ENCODE assay signal across 14 cellular contexts in the genomic region with DNA sequence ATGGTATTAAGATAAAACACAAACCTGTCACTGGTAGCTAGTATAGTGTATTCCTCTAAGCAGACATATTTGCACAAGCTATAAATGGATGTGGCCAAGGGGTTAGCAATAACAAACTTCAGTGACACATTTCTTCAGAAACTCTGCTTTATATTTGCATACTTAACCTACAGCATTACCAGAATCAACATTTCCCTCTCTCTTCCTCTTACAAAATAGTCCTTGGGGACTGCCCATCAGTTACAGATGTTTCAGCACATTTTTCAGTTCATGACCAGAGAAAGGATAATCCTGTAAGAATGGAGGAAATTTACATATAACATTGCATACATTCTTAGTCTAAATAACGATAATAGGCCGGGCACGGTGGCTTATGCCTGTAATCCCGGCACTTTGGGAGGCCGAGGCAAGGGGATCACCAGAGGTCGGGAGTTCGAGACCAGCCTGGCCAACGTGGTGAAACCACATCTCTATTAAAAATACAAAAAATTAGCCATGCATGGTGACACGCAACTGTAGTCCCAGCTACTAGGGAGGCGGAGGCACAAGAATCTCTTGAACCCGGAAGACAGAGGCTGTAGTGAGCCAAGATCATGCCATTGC. TPM values are rescaled to one million over a fixed set of nuclear protein-coding genes. Genes with fewer than 3 reads are reported as not detected.
DNase-seq lines count a peak whose midpoint lies in the region; ATAC-seq, FAIRE-seq and TF ChIP-seq lines count a peak whose summit lies in the region.
"Had no signal": no experiment of that assay in that cellular context is flagged by ENCODE, and none has a peak within 500 bp of the region (broad histone marks: within the 10 kb centered on the region; RNA-seq: fewer than 3 reads in every experiment).

No MANE protein-coding gene starts in this region.

- peaks cover 2% of the 10 kb centered on the region for H3K9me3 Mint-ChIP-seq in activated naive CD8-positive, alpha-beta T cell treated with anti-CD3 and anti-CD28 coated beads for 36 hours

- TF ChIP-seq EP300 in GM12878 (IDR thresholded peaks at IDR 0.05; ENCODE audit: borderline replicate concordance in 1 of 2, control insufficient read depth in 1 of 2, low read depth in 2 of 2, low read length in 2 of 2): peak; percentile 95 to 98

- H3K36me3 ChIP-seq in GM12878 (ENCODE audit: control insufficient read depth in 2 of 2, insufficient read depth in 2 of 2, low read length in 1 of 2) (no peaks in the 10 kb centered on the region), heart right ventricle (no peaks in the 10 kb centered on the region)

- peaks cover 21% of the 10 kb centered on the region; the same call in 1 of the 2 replicates for H3K4me1 ChIP-seq in GM12878 (ENCODE audit: control insufficient read depth, insufficient read depth, low read length)
- no peaks in the 10 kb centered on the region for H3K4me1 ChIP-seq in heart right ventricle

- SMC1A ChIA-PET in GM12878 (lab: Charles Lee; ENCODE audit: uncharacterized antibody, unreplicated experiment): interaction anchor here (0.7 to 3.0 kb wide), 12 partner anchors 9 to 179 kb away, joined by 3 to 15 read pairs (median 4); no protein-coding TSS in a partner anchor

- no peak for TF ChIP-seq POLR2A in GM12878 (IDR thresholded peaks at IDR 0.05; ENCODE audit: low read depth, low read length)
- no peak for TF ChIP-seq POLR2A in erythroblast (IDR thresholded peaks at IDR 0.05; ENCODE audit: low read length)

- H3K27ac ChIP-seq in GM12878 (ENCODE audit: control insufficient read depth, insufficient read depth) (peak overlapping the region; percentile 98), heart right ventricle (no peak overlapping the region)
- H3K27ac ChIP-seq: skin epidermis had no signal

- no peak overlapping the region for H3K4me3 Mint-ChIP-seq in activated naive CD8-positive, alpha-beta T cell treated with anti-CD3 and anti-CD28 coated beads for 36 hours
- H3K4me3 Mint-ChIP-seq: activated CD8-positive, alpha-beta T cell treated with anti-CD3 and anti-CD28 coated beads for 36 hours; CD8-positive, alpha-beta memory T cell had no signal

- POLR2A ChIA-PET in GM12878 (lab: Charles Lee): no interaction called here

- ATAC-seq in GM18502 (IDR thresholded peaks at IDR 0.05; ENCODE audit: poor library complexity, unreplicated experiment) (peak; percentile 95), HG03039 (IDR thresholded peaks at IDR 0.05; ENCODE audit: unreplicated experiment) (peak; percentile 96), GM12878 (peak; percentile 97), heart right ventricle (no peak)
- ATAC-seq: activated CD8-positive, alpha-beta T cell treated with anti-CD3 and anti-CD28 coated beads for 36 hours had no signal

- TF ChIP-seq CTCF in GM20000 (IDR thresholded peaks at IDR 0.05; ENCODE audit: extremely low read depth, missing control alignments) (no peak), GM12878 (IDR thresholded peaks at IDR 0.05 in 2 of 3, conservative IDR thresholded peaks at IDR 0.05 in 1 of 3; ENCODE audit: control insufficient read depth in 2 of 3, extremely low read depth in 1 of 3, insufficient read depth in 1 of 3, low read depth in 3 of 3, low read length in 3 of 3) (no peak), heart right ventricle (IDR thresholded peaks at IDR 0.05) (no peak)

- H3K9me3 ChIP-seq in GM12878 (replicated peaks; ENCODE audit: control insufficient read depth, insufficient read depth, low read length): peaks cover 5% of the 10 kb centered on the region; the same call in 1 of the 3 replicates
- peaks cover 0 to 14% (median 0%) of the 10 kb centered on the region in 11 donors for H3K9me3 ChIP-seq in heart right ventricle

- intact Hi-C loops in GM12878 (cut with micrococcal nuclease; ENCODE audit: unreplicated experiment): loop anchor here (2.0 kb wide), 3 partner anchors 26 to 276 kb away; a partner anchor contains a TSS
- intact Hi-C loops in heart right ventricle (cut with DNase I): no loop called here

- H3K4me3 ChIP-seq in GM12878 (peak overlapping the region; percentile 25; the same call in 1 of the 2 replicates), heart right ventricle (no peak overlapping the region)
- H3K4me3 ChIP-seq: skin epidermis had no signal

- peaks cover 2% of the 10 kb centered on the region for H3K4me1 Mint-ChIP-seq in activated naive CD8-positive, alpha-beta T cell treated with anti-CD3 and anti-CD28 coated beads for 36 hours
- H3K4me1 Mint-ChIP-seq: CD8-positive, alpha-beta memory T cell had no signal

- no TSS peak for BruUV-seq in GM12878 (replicated peaks; lab: Mats Ljungman, UMichigan)

- H3K36me3 Mint-ChIP-seq in activated naive CD8-positive, alpha-beta T cell treated with anti-CD3 and anti-CD28 coated beads for 36 hours: peaks cover 3% of the 10 kb centered on the region

- H3K27ac Mint-ChIP-seq in activated naive CD8-positive, alpha-beta T cell treated with anti-CD3 and anti-CD28 coated beads for 36 hours: no peak overlapping the region
- H3K27ac Mint-ChIP-seq: activated CD8-positive, alpha-beta T cell treated with anti-CD3 and anti-CD28 coated beads for 36 hours; CD8-positive, alpha-beta memory T cell had no signal

- H4K20me1 ChIP-seq in GM12878 (ENCODE audit: control insufficient read depth, insufficient read depth): no peaks in the 10 kb centered on the region

- TF ChIP-seq RAD21 in GM12878 (IDR thresholded peaks at IDR 0.05; ENCODE audit: insufficient read depth, low read depth, low read length): no peak

- FAIRE-seq in GM12878 (lab: Jason Lieb, UNC): peak; percentile 88
- FAIRE-seq: astrocyte had no signal

- CTCF ChIA-PET in GM12878 (lab: Yijun Ruan, JAX): interaction anchor here (1.0 to 2.1 kb wide), 5 partner anchors 39 to 201 kb away, joined by 3 to 5 read pairs (median 3); a partner anchor contains a TSS

- H2AFZ ChIP-seq in GM12878 (ENCODE audit: control insufficient read depth, low read depth, low read length): 0 out of 2 replicates have a peak overlapping the region, but pooled peaks have one; percentile 64

- peak overlapping the region; percentile 78 for H3K4me2 ChIP-seq in GM12878 (ENCODE audit: control insufficient read depth, insufficient read depth)

- whole genome bisulfite sequencing in GM12878 (ENCODE audit: insufficient coverage, insufficient replicate concordance, low lambda C conversion rate, missing lambda C conversion rate): 2% methylated on average over 11 of the region's 11 CpGs
- 92 to 93% methylated on average over 11 of the region's 11 CpGs for WGBS in heart right ventricle, 2 donors

- peaks cover 2% of the 10 kb centered on the region; the same call in 1 of the 2 replicates for H3K79me2 ChIP-seq in GM12878 (ENCODE audit: control insufficient read depth, insufficient read depth, low read length)

- in situ Hi-C loops in GM12878 (cut with MboI) (no loop called here), G401 (cut with HindIII; ENCODE audit: low sequenced_read_pairs) (no loop called here)

- no peaks in the 10 kb centered on the region for H3K27me3 ChIP-seq in GM12878 (replicated peaks in 1 of 2; ENCODE audit: control insufficient read depth in 2 of 2, insufficient read depth in 2 of 2, low read length in 1 of 2)
- peaks cover 0 to 3% (median 0%) of the 10 kb centered on the region in 7 donors for H3K27me3 ChIP-seq in heart right ventricle

- H3K9ac ChIP-seq in GM12878 (ENCODE audit: control insufficient read depth, insufficient read depth, low read length): peak overlapping the region; percentile 59

- RAD21 ChIA-PET in GM12878 (lab: Charles Lee; ENCODE audit: unreplicated experiment): interaction anchor here (0.7 to 1.9 kb wide), 11 partner anchors 9 to 179 kb away, joined by 3 to 10 read pairs (median 3); a partner anchor contains a TSS

- no peaks in the 10 kb centered on the region for H3K27me3 Mint-ChIP-seq in activated naive CD8-positive, alpha-beta T cell treated with anti-CD3 and anti-CD28 coated beads for 36 hours
- H3K27me3 Mint-ChIP-seq: activated CD8-positive, alpha-beta T cell treated with anti-CD3 and anti-CD28 coated beads for 36 hours had no signal

- DNase-seq in GM20000 (ENCODE audit: low spot score): peak; percentile 76
- DNase-seq in GM12878 (ENCODE audit: low read depth, low spot score): peak; percentile 96
- DNase-seq in heart right ventricle: no peak
- no peak for DNase-seq in G401 (ENCODE audit: low spot score)
- no peak for DNase-seq in erythroblast (lab: John Stamatoyannopoulos, UW)
- no peak for DNase-seq in activated naive CD8-positive, alpha-beta T cell treated with anti-CD3 and anti-CD28 coated beads for 36 hours
- DNase-seq: activated CD8-positive, alpha-beta T cell treated with anti-CD3 and anti-CD28 coated beads for 36 hours; CD8-positive, alpha-beta memory T cell; HCEC 1CT; MV-4-11 had no signal

TF ChIP-seq in GM12878, 131 proteins besides CTCF, POLR2A, EP300 and RAD21 (continues in another document):
- TF ChIP-seq RUNX3 (IDR thresholded peaks at IDR 0.05; ENCODE audit: low read length): peak; percentile 94

RNA-seq across cellular contexts. Expression of a gene that starts 25.3 kb away (rescaled TPM):
- 11.1 and 11.9 TPM in 2 replicates for total RNA-seq in GM12878 (2013; cell fraction: nucleolus; rRNA removed)
- total RNA-seq in GM12878 (2014; rRNA removed): 24.9 and 27.6 TPM in 2 replicates
- 20.6 and 21.6 TPM in 2 replicates for total RNA-seq in GM12878 (2014; rRNA removed; fragmentation: Illumina TruSeq; extraction: Trizol)
- total RNA-seq in GM12878 (2021): 19.1 and 19.4 TPM in 2 replicates
- polyA plus RNA-seq in GM12878 (2011; ENCODE audit: low read depth): 5.1 TPM
- 4.2 and 5.4 TPM in 2 replicates for polyA plus RNA-seq in GM12878 (2011; rRNA removed)
- 2.6 and 2.8 TPM in 2 replicates for polyA plus RNA-seq in GM12878 (2011; cell fraction: cytosol; rRNA removed)
- polyA plus RNA-seq in GM12878 (2011; cell fraction: nucleus; rRNA removed): 2.4 and 2.7 TPM in 2 replicates
- 7.0 and 10.9 TPM in 2 replicates for polyA plus RNA-seq in GM12878 (2012)
- polyA plus RNA-seq in GM12878 (2014; fragmentation: Illumina TruSeq; extraction: Trizol): 23.8 and 30.9 TPM in 2 replicates
- polyA plus RNA-seq in GM12878 (2014; fragmentation: Nextera tagmentation; extraction: Ambion mirVana): 1 to 10 TPM; 7.3 to 8.7 TPM
- polyA plus RNA-seq in GM12878 (2014; rRNA removed): 16.0 and 18.8 TPM in 2 replicates
- polyA plus RNA-seq in GM12878 (2016; fragmentation: Nextera tagmentation; extraction: Ambion mirVana): 10 to 100 TPM; 17.8 to 17.9 TPM
- polyA minus RNA-seq in GM12878 (2011; rRNA and poly(A)+ RNA removed): 4.1 and 4.6 TPM in 2 replicates
- 1.5 and 2.4 TPM in 2 replicates for polyA minus RNA-seq in GM12878 (2011; cell fraction: cytosol; rRNA and poly(A)+ RNA removed)
- 1.2 and 1.7 TPM in 2 replicates for polyA minus RNA-seq in GM12878 (2011; cell fraction: nucleus; rRNA and poly(A)+ RNA removed)
- total RNA-seq in heart right ventricle: 1 to 10 TPM; 1.1 to 3.1 (median 1.7) TPM
- 1 to 10 TPM in 1 of 2 donors, under 1 TPM in 1; 0.94 to 3.5 TPM for polyA plus RNA-seq in heart right ventricle
- total RNA-seq in G401 (2014; rRNA removed; shearing (Covaris generic)): 1.8 and 2.6 TPM in 2 replicates
- total RNA-seq in activated naive CD8-positive, alpha-beta T cell treated with anti-CD3 and anti-CD28 coated beads for 36 hours: under 1 TPM; 0.10 to 0.23 TPM
- polyA plus RNA-seq: CD8-positive, alpha-beta memory T cell had no signal

Comparison
In these comparisons a context has a peak if more than half of its experiments do, and no peak if none do; other contexts are left out.
1. ATAC-seq: peak in GM18502 (single experiment), HG03039 (single experiment) and GM12878 (single experiment); none in heart right ventricle (0 of 8).
2. DNase-seq: peak in GM20000 (single experiment) and GM12878 (single experiment); none in heart right ventricle (0 of 2), G401 (single experiment), erythroblast (0 of 2) and activated naive CD8-positive, alpha-beta T cell treated with anti-CD3 and anti-CD28 coated beads for 36 hours (single experiment).